In the genomic region with DNA sequence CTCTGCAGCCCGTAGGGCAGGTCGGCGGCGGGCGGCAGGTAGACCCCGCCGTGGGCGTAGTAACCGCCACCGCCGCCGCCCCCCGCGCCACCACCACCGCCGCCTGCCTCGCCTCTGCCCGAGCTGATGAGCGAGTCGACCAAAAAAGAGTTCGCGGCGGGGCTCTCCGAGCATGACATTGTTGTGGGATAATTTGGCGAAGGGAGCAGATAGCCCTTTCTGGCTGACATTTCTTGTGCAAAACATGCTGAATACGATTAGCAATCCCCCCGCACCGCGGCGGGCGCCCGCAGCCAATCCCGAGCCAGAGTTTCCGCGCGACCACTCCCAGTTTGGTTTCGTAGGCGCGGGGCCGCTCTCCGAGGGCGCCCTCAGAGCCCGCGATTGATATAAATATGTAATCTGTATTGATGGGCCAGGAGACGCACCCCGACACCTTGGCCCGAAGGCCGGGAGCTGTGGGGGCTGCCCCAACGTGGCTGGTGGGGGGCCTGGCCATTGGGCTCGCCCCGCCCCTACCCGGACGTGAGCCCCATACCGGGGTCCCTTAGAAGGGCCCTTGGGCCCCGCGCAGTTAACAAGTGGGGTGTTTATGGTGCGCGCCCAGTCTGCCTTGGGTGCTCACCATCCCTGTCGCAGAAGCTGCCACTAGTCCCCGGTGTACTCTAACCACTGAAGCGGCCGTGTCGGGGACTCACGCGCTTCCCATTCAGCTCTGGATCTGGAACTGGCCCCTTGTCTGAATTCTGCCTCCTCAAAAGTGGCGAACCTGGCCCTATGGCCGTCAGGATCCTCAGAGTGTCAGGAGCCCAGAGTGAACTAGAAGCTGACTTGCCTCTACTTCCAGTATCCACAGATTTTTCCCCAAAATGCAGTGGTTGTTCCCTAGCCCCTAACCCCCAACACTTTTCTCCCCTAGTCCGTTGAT, we compare ENCODE assay signal across 8 cellular contexts.
DNase-seq lines count a peak whose midpoint lies in the region; ATAC-seq and TF ChIP-seq lines count a peak whose summit lies in the region.

A gene (minus strand): TSS at position 244 of the 928 bp plus-strand sequence. CDS start 14 bp downstream, at position 230.

- no peaks in the 10 kb centered on the region for H3K9me3 ChIP-seq in effector memory CD4-positive, alpha-beta T cell (ENCODE audit: control insufficient read depth, low read length)
- H3K9me3 ChIP-seq in neutrophil, result no peaks in the 10 kb centered on the region

- no peaks in the 10 kb centered on the region for H3K36me3 ChIP-seq in effector memory CD4-positive, alpha-beta T cell (ENCODE audit: control insufficient read depth, insufficient read depth, low read length)
- no peaks in the 10 kb centered on the region for H3K36me3 ChIP-seq in neutrophil

- DNase-seq in GM04504 (ENCODE audit: low read depth), result peak; percentile 58
- peak; percentile 22 for DNase-seq in NCI-H345 treated with DMSO at 0.1 percent for 48 hours (lab: John Stamatoyannopoulos, UW; ENCODE audit: unreplicated experiment)
- no peak for DNase-seq in effector memory CD4-positive, alpha-beta T cell
- no peak for DNase-seq in activated CD4-positive, CD25-positive, alpha-beta regulatory T cell treated with anti-CD3 and anti-CD28 coated beads, Interleukin-2, amount 50 U/mL, for 72 hours
- DNase-seq in stimulated activated CD4-positive, alpha-beta T cell treated with anti-CD3 and anti-CD28 coated beads, Interleukin-4, amount 100 ng/mL, for 24 hours, result no peak

- H3K4me1 ChIP-seq in effector memory CD4-positive, alpha-beta T cell (ENCODE audit: control insufficient read depth, insufficient read depth, low read length, poor library complexity, severe bottlenecking), result peaks cover 34% of the 10 kb centered on the region
- H3K4me1 ChIP-seq in neutrophil (ENCODE audit: control insufficient read depth in 1 of 2, insufficient read depth in 1 of 2, low read depth in 1 of 2, low read length in 1 of 2), result peaks cover 26 to 43% of the 10 kb centered on the region in 2 experiments

- peaks cover 77% of the 10 kb centered on the region for H3K27me3 ChIP-seq in effector memory CD4-positive, alpha-beta T cell (replicated peaks; ENCODE audit: control insufficient read depth, insufficient read depth, low read length, poor library complexity, severe bottlenecking)
- peaks cover 100% of the 10 kb centered on the region for H3K27me3 ChIP-seq in neutrophil

- ATAC-seq in HG02981 (IDR thresholded peaks at IDR 0.05; ENCODE audit: unreplicated experiment) (no peak), GM19035 (IDR thresholded peaks at IDR 0.05; ENCODE audit: unreplicated experiment) (no peak)

- no peak for TF ChIP-seq CTCF in neutrophil (IDR thresholded peaks at IDR 0.05)

- H3K27ac ChIP-seq in effector memory CD4-positive, alpha-beta T cell (ENCODE audit: insufficient read depth, low read length, poor library complexity, severe bottlenecking), result no peak within 1 kb of the TSS
- H3K27ac ChIP-seq in neutrophil, result peak within 1 kb of the TSS; percentile 47

- peak within 1 kb of the TSS; percentile 40 for H3K4me3 ChIP-seq in effector memory CD4-positive, alpha-beta T cell (ENCODE audit: insufficient read depth, low read depth, low read length, poor library complexity, severe bottlenecking)
- H3K4me3 ChIP-seq in neutrophil (ENCODE audit: low read depth in 1 of 2, low read length in 1 of 2), result peak within 1 kb of the TSS; percentile 40 to 67

Comparison
In these comparisons a context has a peak if more than half of its experiments do, and no peak if none do; other contexts are left out.
1. DNase-seq: peak in GM04504 (single experiment) and NCI-H345 treated with DMSO at 0.1 percent for 48 hours (single experiment); none in effector memory CD4-positive, alpha-beta T cell (0 of 3), activated CD4-positive, CD25-positive, alpha-beta regulatory T cell treated with anti-CD3 and anti-CD28 coated beads, Interleukin-2, amount 50 U/mL, for 72 hours (single experiment) and stimulated activated CD4-positive, alpha-beta T cell treated with anti-CD3 and anti-CD28 coated beads, Interleukin-4, amount 100 ng/mL, for 24 hours (single experiment).